8 cellular contexts compared by ENCODE assay signal in the genomic region with DNA sequence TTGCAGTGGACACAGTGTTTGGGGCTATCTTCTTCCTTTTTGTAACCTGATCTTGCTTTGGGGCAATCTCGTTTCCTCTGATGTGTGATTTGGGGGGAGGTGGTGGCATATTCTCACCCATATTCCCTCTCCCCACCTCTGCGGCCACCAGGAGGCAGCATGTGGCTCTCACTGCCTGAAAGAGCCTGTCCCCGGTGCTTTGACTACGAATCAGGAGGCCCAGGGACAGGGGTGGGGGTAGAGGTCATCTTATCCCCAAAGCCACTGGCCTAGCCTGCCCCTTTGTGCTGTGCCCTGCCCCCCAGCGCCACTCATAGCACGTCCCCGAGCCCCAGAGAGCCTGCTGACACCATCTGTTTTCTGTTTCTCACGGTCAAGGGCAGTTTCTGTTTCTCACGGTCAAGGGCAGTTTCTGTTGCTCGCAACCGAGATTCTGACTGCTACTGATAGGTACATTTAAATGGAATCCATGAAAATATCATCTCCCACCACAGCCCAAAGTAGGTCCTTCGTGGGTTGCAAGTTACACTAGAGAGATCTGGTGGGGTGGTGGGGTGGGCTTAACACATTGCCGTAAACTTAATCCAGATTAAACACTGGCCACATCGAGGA. TPM values are rescaled to one million over a fixed set of nuclear protein-coding genes. Genes with fewer than 3 reads are reported as not detected.
DNase-seq lines count a peak whose midpoint lies in the region; ATAC-seq and TF ChIP-seq lines count a peak whose summit lies in the region.

No MANE protein-coding gene starts in this region.

- in situ Hi-C loops in SK-MEL-5 (cut with HindIII; ENCODE audit: low pct_unique_long_range_greater_than_20kb, low sequenced_read_pairs) = no loop called here

- TF ChIP-seq CTCF in GM10266 (IDR thresholded peaks at IDR 0.05; ENCODE audit: control insufficient read depth, insufficient read depth, low read depth, missing control alignments) = peak; percentile 65

- H3K27ac ChIP-seq in angular gyrus (ENCODE audit: low read depth, low read length) = peak overlapping the region; percentile 30

- DNase-seq in GM10266 (ENCODE audit: extremely low spot score) (peak; percentile 73), SK-MEL-5 (ENCODE audit: low read depth, low spot score) (peak; percentile 60), iris pigment epithelial cell (ENCODE audit: low read depth) (peak; percentile 10), putamen (ENCODE audit: low spot score) (no peak), inferior parietal cortex (ENCODE audit: extremely low spot score) (no peak)
- DNase-seq in stimulated activated CD4-positive, alpha-beta T cell treated with anti-CD3 and anti-CD28 coated beads, Interleukin-4, amount 100 ng/mL, for 48 hours (ENCODE audit: low read depth in 2 of 2) = peak; percentile 32 to 53

- ATAC-seq in HG03025 (IDR thresholded peaks at IDR 0.05; ENCODE audit: low FRiP score, unreplicated experiment) = peak; percentile 63

RNA-seq across cellular contexts. Expression of gene PHYH, which starts 28.2 kb away (rescaled TPM):
- 17.8 and 18.8 TPM in 2 replicates for total RNA-seq in SK-MEL-5 (2014; rRNA removed; shearing (Covaris generic))
- 30.3 and 33.2 TPM in 2 replicates for polyA plus RNA-seq in SK-MEL-5 (2015; cell fraction: cytosol; rRNA removed)
- polyA plus RNA-seq in SK-MEL-5 (2015; cell fraction: nucleus; rRNA removed) = 52.4 and 64.2 TPM in 2 replicates

RNA-seq across cellular contexts. Expression of gene UCMA, which starts 37.5 kb away (rescaled TPM):
- total RNA-seq in SK-MEL-5 (2014; rRNA removed; shearing (Covaris generic)) = not detected in 2 replicates
- polyA plus RNA-seq in SK-MEL-5 (2015; cell fraction: cytosol; rRNA removed) = not detected in 2 replicates
- polyA plus RNA-seq in SK-MEL-5 (2015; cell fraction: nucleus; rRNA removed) = not detected in 2 replicates

Comparison
In these comparisons a context has a peak if more than half of its experiments do, and no peak if none do; other contexts are left out.
1. DNase-seq: peak in GM10266 (single experiment), SK-MEL-5 (single experiment), iris pigment epithelial cell (single experiment) and stimulated activated CD4-positive, alpha-beta T cell treated with anti-CD3 and anti-CD28 coated beads, Interleukin-4, amount 100 ng/mL, for 48 hours (2 of 2); none in putamen (single experiment) and inferior parietal cortex (single experiment).